Comparison of ENCODE assay signal across 10 cellular contexts in genomic region chr22:44701187-44701586, GRCh38. TPM values are rescaled to one million over a fixed set of nuclear protein-coding genes. Genes with fewer than 3 reads are reported as not detected.
DNase-seq lines count a peak whose midpoint lies in the region; ATAC-seq and TF ChIP-seq lines count a peak whose summit lies in the region.
"Had no signal": no experiment of that assay in that cellular context is flagged by ENCODE, and none has a peak within 500 bp of the region (broad histone marks: within the 10 kb centered on the region; RNA-seq: fewer than 3 reads in every experiment).

No MANE protein-coding gene starts in this region.

- no peak for DNase-seq in HL-60 (ENCODE audit: low read depth in 1 of 2, low spot score in 1 of 2)
- no peak for DNase-seq in osteoblast (ENCODE audit: insufficient read length, low spot score, missing footprints)
- no peak for DNase-seq in mucosa of gallbladder (ENCODE audit: low spot score)
- no peak for DNase-seq in sciatic nerve (ENCODE audit: low spot score)
- DNase-seq: T1000 had no signal

- H3K4me1 ChIP-seq in BLaER1 (peaks cover 80% of the 10 kb centered on the region), duodenal mucosa (ENCODE audit: control insufficient read depth in 1 of 2, insufficient read depth in 2 of 2, low read length in 2 of 2) (peaks cover 14 to 25% of the 10 kb centered on the region in 2 donors), osteoblast (ENCODE audit: insufficient read depth, low read length) (peaks cover 32% of the 10 kb centered on the region)

- intact Hi-C loops in sciatic nerve (cut with DNase I), result no loop called here

- ATAC-seq in HG02884 (IDR thresholded peaks at IDR 0.05; ENCODE audit: unreplicated experiment), result no peak
- ATAC-seq in sciatic nerve, result no peak
- no peak for ATAC-seq in GM21619 (IDR thresholded peaks at IDR 0.05; ENCODE audit: unreplicated experiment)

- peaks cover 16% of the 10 kb centered on the region for H3K79me2 ChIP-seq in osteoblast (ENCODE audit: insufficient read depth, low read length)

- H2AFZ ChIP-seq in osteoblast (ENCODE audit: low read length), result peak overlapping the region; percentile 56

- H3K27ac ChIP-seq in BLaER1 (peak overlapping the region; percentile 92), HL-60 (replicated peaks) (peak overlapping the region; percentile 43), duodenal mucosa (ENCODE audit: low read depth, low read length) (no peak overlapping the region), osteoblast (ENCODE audit: low read depth, low read length) (peak overlapping the region; percentile 71)
- H3K27ac ChIP-seq: left ventricle myocardium inferior had no signal

- 0 out of 2 replicates have a peak overlapping the region, but pooled peaks have one; percentile 24 for H3K4me3 ChIP-seq in BLaER1
- no peak overlapping the region for H3K4me3 ChIP-seq in HL-60 (replicated peaks; ENCODE audit: insufficient read depth, low read length)
- H3K4me3 ChIP-seq in duodenal mucosa (ENCODE audit: low read depth in 1 of 2, low read length in 2 of 2), result peak overlapping the region; percentile 43 to 53
- no peak overlapping the region for H3K4me3 ChIP-seq in osteoblast (ENCODE audit: insufficient read depth, low read length)

- H4K20me1 ChIP-seq in BLaER1, result peaks cover 40% of the 10 kb centered on the region
- peaks cover 11% of the 10 kb centered on the region for H4K20me1 ChIP-seq in osteoblast (ENCODE audit: insufficient read depth, low read length)

- H3K4me2 ChIP-seq in BLaER1 (peak overlapping the region; percentile 90), osteoblast (ENCODE audit: insufficient read depth, low read length) (peak overlapping the region; percentile 60)

- H3K9ac ChIP-seq in BLaER1 (peak overlapping the region; percentile 69), duodenal mucosa (ENCODE audit: low read depth in 1 of 2, low read length in 2 of 2) (peak overlapping the region; percentile 51 to 54)

- no peak for TF ChIP-seq CTCF in HL-60 (IDR thresholded peaks at IDR 0.05; ENCODE audit: insufficient read depth, low read length)
- TF ChIP-seq CTCF in osteoblast (IDR thresholded peaks at IDR 0.05; ENCODE audit: extremely low read depth, low read depth, low read length), result no peak

- H3K36me3 ChIP-seq in BLaER1 (peaks cover 11% of the 10 kb centered on the region; the same call in 1 of the 2 replicates), duodenal mucosa (ENCODE audit: control insufficient read depth in 1 of 2, insufficient read depth in 2 of 2, low read length in 2 of 2) (peaks cover 0 to 6% of the 10 kb centered on the region in 2 donors), osteoblast (ENCODE audit: insufficient read depth, low read length) (no peaks in the 10 kb centered on the region)
- H3K36me3 ChIP-seq: left ventricle myocardium inferior had no signal

- H3K9me3 ChIP-seq in BLaER1 (no peaks in the 10 kb centered on the region), duodenal mucosa (ENCODE audit: control insufficient read depth in 1 of 2, low read length in 2 of 2) (no peaks in the 10 kb centered on the region), osteoblast (ENCODE audit: low read depth, low read length) (no peaks in the 10 kb centered on the region)
- H3K9me3 ChIP-seq: left ventricle myocardium inferior had no signal

- H3K27me3 ChIP-seq in BLaER1, result no peaks in the 10 kb centered on the region
- no peaks in the 10 kb centered on the region for H3K27me3 ChIP-seq in HL-60 (ENCODE audit: insufficient read depth, poor library complexity, severe bottlenecking)
- no peaks in the 10 kb centered on the region for H3K27me3 ChIP-seq in duodenal mucosa (ENCODE audit: control insufficient read depth in 1 of 2, insufficient read depth in 2 of 2, low read length in 2 of 2)
- no peaks in the 10 kb centered on the region for H3K27me3 ChIP-seq in osteoblast (ENCODE audit: insufficient read depth, low read length)

RNA-seq across cellular contexts. Expression of gene PRR5, which starts 0.8 kb away (rescaled TPM):
- 13.0 and 14.8 TPM in 2 replicates for total RNA-seq in osteoblast
- total RNA-seq in mucosa of gallbladder, result 21.8 TPM
- total RNA-seq in sciatic nerve, result 33.7 TPM

RNA-seq across cellular contexts. Expression of gene ARHGAP8, which starts 51.2 kb away (rescaled TPM):
- total RNA-seq in osteoblast (0.29 and 0.36 TPM in 2 replicates), mucosa of gallbladder (46.7 TPM), sciatic nerve (17.3 TPM)
- total RNA-seq: left ventricle myocardium inferior had no signal

Comparison
In these comparisons a context has a peak if more than half of its experiments do, and no peak if none do; other contexts are left out.
1. H3K4me3 ChIP-seq: peak in BLaER1 (single experiment) and duodenal mucosa (2 of 2); none in HL-60 (single experiment) and osteoblast (single experiment).
2. RNA of gene ARHGAP8, which starts 51.2 kb away (total RNA-seq): 46.7 TPM in mucosa of gallbladder (single experiment) and 17.3 TPM in sciatic nerve (single experiment); 0.29 to 0.36 TPM in osteoblast; every median in the first group is over 10 times any median in the second.